ENCODE assay signal across 8 cellular contexts in the genomic region with DNA sequence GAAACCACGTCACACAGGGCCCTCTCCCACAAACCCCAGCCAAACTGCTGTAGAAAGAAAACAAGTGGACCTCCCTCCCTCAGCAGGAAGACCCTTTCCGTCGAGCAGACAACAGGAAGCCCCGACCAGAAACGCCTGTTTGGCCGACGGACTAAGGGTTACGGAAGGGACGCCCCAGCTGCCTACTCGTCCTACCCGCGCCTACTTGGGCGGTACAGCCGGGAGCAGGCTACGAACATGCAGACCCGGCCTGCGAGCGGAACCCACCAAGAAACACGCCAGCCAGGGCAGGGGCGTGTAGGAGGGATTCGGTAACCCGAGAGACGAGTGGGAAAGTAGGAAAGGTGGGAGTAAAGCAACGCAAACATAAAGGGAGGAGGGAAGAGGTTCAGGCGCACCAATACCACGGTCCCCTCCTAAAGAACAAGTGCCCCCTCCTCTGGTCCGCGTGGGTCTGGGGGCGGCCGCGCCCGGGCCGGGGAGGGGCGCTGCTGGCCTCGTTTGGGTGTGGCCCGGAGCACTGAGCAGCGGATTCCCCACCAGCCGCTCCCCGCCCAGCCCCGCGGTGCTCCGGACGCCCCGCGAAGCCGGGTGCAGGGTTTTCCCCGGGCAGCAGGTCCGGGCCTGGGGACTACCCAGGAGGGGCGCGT. TPM values are rescaled to one million over a fixed set of nuclear protein-coding genes. Genes with fewer than 3 reads are reported as not detected.
DNase-seq lines count a peak whose midpoint lies in the region; ATAC-seq lines count a peak whose summit lies in the region.

No MANE protein-coding gene starts in this region.

- H3K4me3 ChIP-seq in NT2/D1 (ENCODE audit: insufficient read length, low read depth), result peak overlapping the region; percentile 92
- peak overlapping the region; percentile 94 for H3K4me3 ChIP-seq in skeletal muscle cell (ENCODE audit: low read depth, low read length)

- peaks cover 1% of the 10 kb centered on the region for H3K36me3 Mint-ChIP-seq in activated naive CD4-positive, alpha-beta T cell treated with anti-CD3 and anti-CD28 coated beads for 36 hours (ENCODE audit: low read depth)

- H3K36me3 ChIP-seq in ES-I3 (ENCODE audit: insufficient read depth, low read length) (0 out of 2 replicates have a peak, but pooled peaks cover 6% of the 10 kb centered on the region), NT2/D1 (ENCODE audit: insufficient read depth, insufficient read length, low read length) (peaks cover 29% of the 10 kb centered on the region)

- DNase-seq in NT2/D1 (ENCODE audit: low read depth, low spot score) (no peak), left cardiac atrium (peak; percentile 62), skeletal muscle cell (ENCODE audit: low read depth) (no peak), SHP77 (lab: John Stamatoyannopoulos, UW) (no peak)
- DNase-seq in activated naive CD4-positive, alpha-beta T cell treated with anti-CD3 and anti-CD28 coated beads for 36 hours, result peak; percentile 38

- H3K9me3 Mint-ChIP-seq in activated naive CD4-positive, alpha-beta T cell treated with anti-CD3 and anti-CD28 coated beads for 36 hours, result no peaks in the 10 kb centered on the region

- H3K27me3 Mint-ChIP-seq in activated naive CD4-positive, alpha-beta T cell treated with anti-CD3 and anti-CD28 coated beads for 36 hours (ENCODE audit: low read depth), result no peaks in the 10 kb centered on the region

- no peaks in the 10 kb centered on the region for H3K9me3 ChIP-seq in ES-I3 (ENCODE audit: control insufficient read depth, insufficient read depth, low read length)
- no peaks in the 10 kb centered on the region for H3K9me3 ChIP-seq in NT2/D1 (ENCODE audit: insufficient read depth, low read length)

- intact Hi-C loops in activated naive CD4-positive, alpha-beta T cell treated with anti-CD3 and anti-CD28 coated beads for 36 hours (cut with micrococcal nuclease), result loop anchor here (1.0 kb wide), 2 partner anchors 9 to 20 kb away; no protein-coding TSS in a partner anchor
- intact Hi-C loops in left cardiac atrium (cut with DNase I), result loop anchor here in 1 of 2 donors (2.0 kb wide), 1 partner anchor 48 kb away; no protein-coding TSS in a partner anchor

- H3K4me3 Mint-ChIP-seq in activated naive CD4-positive, alpha-beta T cell treated with anti-CD3 and anti-CD28 coated beads for 36 hours, result peak overlapping the region; percentile 94

- peaks cover 5% of the 10 kb centered on the region for H3K27me3 ChIP-seq in NT2/D1 (ENCODE audit: insufficient read depth, insufficient read length)

- peak overlapping the region; percentile 92 for H3K27ac Mint-ChIP-seq in activated naive CD4-positive, alpha-beta T cell treated with anti-CD3 and anti-CD28 coated beads for 36 hours

- H3K4me1 ChIP-seq in ES-I3 (ENCODE audit: insufficient read depth, low read length), result peaks cover 33% of the 10 kb centered on the region
- peaks cover 6% of the 10 kb centered on the region for H3K4me1 ChIP-seq in NT2/D1 (ENCODE audit: insufficient read depth, insufficient read length)

- peak overlapping the region; percentile 97 for H3K9ac ChIP-seq in ES-I3 (ENCODE audit: low read depth, low read length)
- peak overlapping the region; percentile 96 for H3K9ac ChIP-seq in NT2/D1 (ENCODE audit: insufficient read length, low read depth)

- CTCF ChIA-PET in activated naive CD4-positive, alpha-beta T cell treated with anti-CD3 and anti-CD28 coated beads for 36 hours (lab: Charles Lee), result interaction anchor here (0.9 to 11.0 kb wide), 3 partner anchors 17 to 59 kb away, joined by 3 to 233 read pairs (median 63); no protein-coding TSS in a partner anchor

- H3K4me1 Mint-ChIP-seq in activated naive CD4-positive, alpha-beta T cell treated with anti-CD3 and anti-CD28 coated beads for 36 hours (ENCODE audit: low read depth), result peaks cover 50% of the 10 kb centered on the region

- ATAC-seq in left cardiac atrium (peak; percentile 22 to 27), HG03196 (IDR thresholded peaks at IDR 0.05; ENCODE audit: unreplicated experiment) (no peak), GM19397 (IDR thresholded peaks at IDR 0.05; ENCODE audit: unreplicated experiment) (no peak)

RNA-seq across cellular contexts. Expression of gene S100A10, which starts 0.5 kb away (rescaled TPM):
- total RNA-seq in activated naive CD4-positive, alpha-beta T cell treated with anti-CD3 and anti-CD28 coated beads for 36 hours, result 100 to 1,000 TPM; 159 to 170 TPM
- 100 to 1,000 TPM; 313 to 335 TPM for total RNA-seq in left cardiac atrium

RNA-seq across cellular contexts. Expression of gene S100A11, which starts 43.6 kb away (rescaled TPM):
- total RNA-seq in activated naive CD4-positive, alpha-beta T cell treated with anti-CD3 and anti-CD28 coated beads for 36 hours, result 100 to 1,000 TPM; 229 to 235 TPM
- 100 to 1,000 TPM; 178 to 195 TPM for total RNA-seq in left cardiac atrium

Comparison
In these comparisons a context has a peak if more than half of its experiments do, and no peak if none do; other contexts are left out.
1. DNase-seq: peak in activated naive CD4-positive, alpha-beta T cell treated with anti-CD3 and anti-CD28 coated beads for 36 hours (single experiment) and left cardiac atrium (single experiment); none in NT2/D1 (single experiment), skeletal muscle cell (single experiment) and SHP77 (0 of 2).
2. ATAC-seq: peak in left cardiac atrium (2 of 2); none in HG03196 (single experiment) and GM19397 (single experiment).